1 cellular context compared by ENCODE assay signal in genomic region chr1:81840805-81841204, GRCh38.
TF ChIP-seq lines count a peak whose summit lies in the region.

No MANE protein-coding gene starts in this region.

TF ChIP-seq in SK-N-SH treated with all-trans-retinoic acid at 6 μM for 48 hours, 23 proteins besides CTCF, POLR2A, EP300 and RAD21 (continued from another document):
- TF ChIP-seq PPARA (CRISPR knock-in tag; IDR thresholded peaks at IDR 0.05; ENCODE audit: borderline replicate concordance) (no peak), ZFP3 (CRISPR knock-in tag; IDR thresholded peaks at IDR 0.05) (no peak), ZFP30 (CRISPR knock-in tag; IDR thresholded peaks at IDR 0.05) (no peak)
